ENCODE assay signal across 2 cellular contexts in genomic region chr1:205261091-205261732, GRCh38.
TF ChIP-seq lines count a peak whose summit lies in the region.

No MANE protein-coding gene starts in this region.

TF ChIP-seq in IMR-90, 13 proteins besides CTCF, POLR2A, EP300 and RAD21:
- peak; percentile 70; the same call in 1 of the 2 replicates for TF ChIP-seq FOS (IDR thresholded peaks at IDR 0.05; ENCODE audit: low read depth, low read length)
- TF ChIP-seq CEBPB (IDR thresholded peaks at IDR 0.05; ENCODE audit: low read depth, low read length) = peak; percentile 95

TF ChIP-seq in endothelial cell of umbilical vein, 7 proteins besides CTCF, POLR2A, EP300 and RAD21:
- peak; percentile 13 for TF ChIP-seq FOS (IDR thresholded peaks at IDR 0.05; ENCODE audit: borderline replicate concordance, insufficient read depth, low read length)
